28 cellular contexts compared by ENCODE assay signal in genomic region chr10:125515571-125515970, GRCh38.
A peak's percentile ranks its signal among the peaks of the same experiment; 100 is the strongest.
DNase-seq lines count a peak whose midpoint lies in the region; ATAC-seq, FAIRE-seq and TF ChIP-seq lines count a peak whose summit lies in the region.
"Had no signal": no experiment of that assay in that cellular context is flagged by ENCODE, and none has a peak within 500 bp of the region (broad histone marks: within the 10 kb centered on the region; RNA-seq: fewer than 3 reads in every experiment).

No MANE protein-coding gene starts in this region.

- H3K36me3 ChIP-seq in bronchial epithelial cell (ENCODE audit: control insufficient read depth, insufficient read depth, low read length): no peaks in the 10 kb centered on the region
- H3K36me3 ChIP-seq in SJCRH30: no peaks in the 10 kb centered on the region
- H3K36me3 ChIP-seq: BLaER1, HAP-1 had no signal

- H3K9me3 Mint-ChIP-seq in nephron: peaks cover 10% of the 10 kb centered on the region
- H3K9me3 Mint-ChIP-seq: CD4-positive, alpha-beta T cell had no signal

- H3K27ac ChIP-seq in right cardiac atrium (ENCODE audit: low read length): no peak overlapping the region
- H3K27ac ChIP-seq in SJCRH30: no peak overlapping the region
- H3K27ac ChIP-seq: 22Rv1, BLaER1, GM23248, HL-60 had no signal

- peak overlapping the region; percentile 55 to 62 (median 57) for H3K27ac Mint-ChIP-seq in nephron
- H3K27ac Mint-ChIP-seq: CD4-positive, alpha-beta T cell; HFFc6 had no signal

- H3K4me1 ChIP-seq in right cardiac atrium (ENCODE audit: control insufficient read depth, insufficient read depth, low read length) (no peaks in the 10 kb centered on the region), SJCRH30 (no peaks in the 10 kb centered on the region)

- FAIRE-seq in bronchial epithelial cell (lab: Jason Lieb, UNC): peak; percentile 23
- FAIRE-seq: D721Med, G401.6 had no signal

- intact Hi-C loops in right cardiac atrium (cut with DNase I): no loop called here
- intact Hi-C loops in Right ventricle myocardium superior (cut with DNase I): no loop called here

- H3K4me1 Mint-ChIP-seq in nephron: peaks cover 37% of the 10 kb centered on the region

- WGBS in right cardiac atrium: 37% methylated on average over 8 of the region's 8 CpGs

- peak; percentile 19 to 36 for ATAC-seq in right cardiac atrium
- no peak for ATAC-seq in Right ventricle myocardium superior (ENCODE audit: poor library complexity)
- ATAC-seq: PC-3 had no signal

- H3K4me3 Mint-ChIP-seq in nephron: no peak overlapping the region
- H3K4me3 Mint-ChIP-seq: CD4-positive, alpha-beta T cell; HFFc6 had no signal

- no peaks in the 10 kb centered on the region for H3K36me3 Mint-ChIP-seq in nephron (ENCODE audit: low read depth)

- DNase-seq in right cardiac atrium: no peak
- DNase-seq in Right ventricle myocardium superior: no peak
- no peak for DNase-seq in bronchial epithelial cell (ENCODE audit: low read depth)
- DNase-seq in NCI-H446 treated with DMSO at 0.1 percent for 48 hours (lab: John Stamatoyannopoulos, UW): no peak
- no peak for DNase-seq in NCI-H1417 treated with DMSO at 0.1 percent for 48 hours (lab: John Stamatoyannopoulos, UW)
- no peak for DNase-seq in medulla oblongata (ENCODE audit: extremely low spot score)
- DNase-seq in SJCRH30: no peak
- DNase-seq: GM23248; HFFc6; Karpas-422; NCI-H1092 treated with DMSO at 0.1 percent for 48 hours; NCI-H1436 treated with DMSO at 0.1 percent for 48 hours; NCI-H187 treated with DMSO at 0.1 percent for 48 hours; NCI-H2107; NCI-H446; NCI-H526; NCI-H82; NK-92 treated with Interleukin-12 subunit alpha and Interleukin-12 subunit beta, amount 100 ng/mL, for 24 hours; PC-3; SHP77 had no signal

- H3K9me3 ChIP-seq in right cardiac atrium (ENCODE audit: control insufficient read depth, low read length) (no peaks in the 10 kb centered on the region), SJCRH30 (replicated peaks) (no peaks in the 10 kb centered on the region)
- H3K9me3 ChIP-seq: HAP-1 had no signal

- TF ChIP-seq CTCF in bronchial epithelial cell (IDR thresholded peaks at IDR 0.05; ENCODE audit: insufficient read depth, low read length, severe bottlenecking) (no peak), nephron (IDR thresholded peaks at IDR 0.05; ENCODE audit: unreplicated experiment in 3 of 3) (no peak)

- H3K27me3 Mint-ChIP-seq in nephron (ENCODE audit: low read depth): peaks cover 10% of the 10 kb centered on the region

- no peak overlapping the region for H3K4me3 ChIP-seq in right cardiac atrium (ENCODE audit: low read length)
- H3K4me3 ChIP-seq in bronchial epithelial cell (ENCODE audit: low read depth, low read length): no peak overlapping the region
- H3K4me3 ChIP-seq in SJCRH30: no peak overlapping the region
- H3K4me3 ChIP-seq: BLaER1, GM23248, HAP-1 had no signal

- no peaks in the 10 kb centered on the region for H3K27me3 ChIP-seq in right cardiac atrium (ENCODE audit: control insufficient read depth, insufficient read depth)
- peaks cover 3% of the 10 kb centered on the region for H3K27me3 ChIP-seq in bronchial epithelial cell (ENCODE audit: control insufficient read depth, insufficient read depth, low read length)
- no peaks in the 10 kb centered on the region for H3K27me3 ChIP-seq in SJCRH30
- H3K27me3 ChIP-seq: BLaER1 had no signal
